ENCODE assay signal across 11 cellular contexts in genomic region chr9:118529624-118530214, GRCh38.
DNase-seq lines count a peak whose midpoint lies in the region; ATAC-seq and TF ChIP-seq lines count a peak whose summit lies in the region.
"Had no signal": no experiment of that assay in that cellular context is flagged by ENCODE, and none has a peak within 500 bp of the region (broad histone marks: within the 10 kb centered on the region; RNA-seq: fewer than 3 reads in every experiment).

No MANE protein-coding gene starts in this region.

- H3K27me3 ChIP-seq in thyroid gland = no peaks in the 10 kb centered on the region

- no peak overlapping the region for H3K27ac ChIP-seq in thyroid gland

- ATAC-seq in GM18858 (IDR thresholded peaks at IDR 0.05; ENCODE audit: unreplicated experiment) (peak; percentile 81), GM21381 (IDR thresholded peaks at IDR 0.05; ENCODE audit: unreplicated experiment) (peak; percentile 82), HG03060 (IDR thresholded peaks at IDR 0.05; ENCODE audit: low read depth, unreplicated experiment) (peak; percentile 86)

- no peaks in the 10 kb centered on the region for H3K4me1 ChIP-seq in thyroid gland

- DNase-seq in dermis microvascular lymphatic vessel endothelial cell (ENCODE audit: low read depth in 2 of 2) = peak; percentile 24 to 83
- no peak for DNase-seq in activated naive CD4-positive, alpha-beta T cell (lab: John Stamatoyannopoulos, UW)
- no peak for DNase-seq in posterior cingulate gyrus
- no peak for DNase-seq in T-helper 1 cell
- no peak for DNase-seq in thyroid gland
- DNase-seq: CD4-positive, CD25-positive, alpha-beta regulatory T cell; T-helper 9 cell had no signal

- intact Hi-C loops in posterior cingulate gyrus (cut with DNase I) (no loop called here), thyroid gland (cut with DNase I) (no loop called here)

- no peak for TF ChIP-seq POLR2A in thyroid gland (IDR thresholded peaks at IDR 0.05)

- no peaks in the 10 kb centered on the region for H3K36me3 ChIP-seq in thyroid gland

- H3K9me3 ChIP-seq in thyroid gland = no peaks in the 10 kb centered on the region

- H3K4me3 ChIP-seq in thyroid gland (replicated peaks in 1 of 3) = no peak overlapping the region
- H3K4me3 ChIP-seq: skin epidermis had no signal

- 47 to 61% methylated on average over 2 of the region's 2 CpGs for WGBS in thyroid gland, 2 donors

- TF ChIP-seq CTCF in thyroid gland (IDR thresholded peaks at IDR 0.05) = no peak

Comparison
In these comparisons a context has a peak if more than half of its experiments do, and no peak if none do; other contexts are left out.
1. DNase-seq: peak in dermis microvascular lymphatic vessel endothelial cell (2 of 2); none in activated naive CD4-positive, alpha-beta T cell (0 of 4), posterior cingulate gyrus (0 of 10), T-helper 1 cell (0 of 5) and thyroid gland (0 of 2).
2. Peak in every context shown above with its lines, with median percentiles within 50 percentile points of each other: ATAC-seq.